8 cellular contexts compared by ENCODE assay signal in genomic region chr6:159691133-159691962, GRCh38. TPM values are rescaled to one million over a fixed set of nuclear protein-coding genes. Genes with fewer than 3 reads are reported as not detected.
DNase-seq lines count a peak whose midpoint lies in the region; TF ChIP-seq lines count a peak whose summit lies in the region.

No MANE protein-coding gene starts in this region.

- peaks cover 4% of the 10 kb centered on the region for H3F3A ChIP-seq in SK-N-SH (replicated peaks; ENCODE audit: insufficient read depth)

- H3K27me3 ChIP-seq in SK-N-SH (ENCODE audit: insufficient read depth) (no peaks in the 10 kb centered on the region), mononuclear cell (ENCODE audit: insufficient read depth, low read length) (no peaks in the 10 kb centered on the region), uterus (no peaks in the 10 kb centered on the region)

- peak in 1 of 2 donors; percentile 20 for TF ChIP-seq POLR2A in uterus (IDR thresholded peaks at IDR 0.05)

- peak overlapping the region; percentile 96 for H3K27ac Mint-ChIP-seq in activated CD4-positive, alpha-beta T cell treated with anti-CD3 and anti-CD28 coated beads, Interleukin-2, amount 10 ng/mL, durations not matched to agents 7 days and 5 days

- H3K27ac ChIP-seq in SK-N-SH (ENCODE audit: low read depth in 2 of 2, low read length in 1 of 2) (peak overlapping the region; percentile 33 to 48; a peak in 2 of 4 replicates), uterus (peak overlapping the region; percentile 95 to 97)

- no peaks in the 10 kb centered on the region for H3K9me2 ChIP-seq in SK-N-SH

- 14% methylated on average over 11 of the region's 11 CpGs for WGBS in SK-N-SH (ENCODE audit: low lambda C conversion rate)

- TF ChIP-seq CTCF in SK-N-SH (IDR thresholded peaks at IDR 0.05) (peak; percentile 87), uterus (IDR thresholded peaks at IDR 0.05) (peak; percentile 70 to 97 (median 89))

- H3K36me3 Mint-ChIP-seq in activated CD4-positive, alpha-beta T cell treated with anti-CD3 and anti-CD28 coated beads, Interleukin-2, amount 10 ng/mL, durations not matched to agents 7 days and 5 days (ENCODE audit: low read depth) = peaks cover 34% of the 10 kb centered on the region

- intact Hi-C loops in uterus (cut with DNase I; ENCODE audit: low total_unique reads) = loop anchor here (5.0 kb wide), 1 partner anchor 96 kb away; the partner anchor contains the start of gene TCP1

- peak overlapping the region; percentile 91 for H3K4me3 Mint-ChIP-seq in activated CD4-positive, alpha-beta T cell treated with anti-CD3 and anti-CD28 coated beads, Interleukin-2, amount 10 ng/mL, durations not matched to agents 7 days and 5 days

- POLR2A ChIA-PET in activated CD4-positive, alpha-beta T cell treated with anti-CD3 and anti-CD28 coated beads, Interleukin-2, amount 10 ng/mL, durations not matched to agents 7 days and 5 days (lab: Charles Lee) = no interaction called here
- POLR2A ChIA-PET in SK-N-SH (lab: Yijun Ruan, JAX) = no interaction called here

- H3K9me3 Mint-ChIP-seq in activated CD4-positive, alpha-beta T cell treated with anti-CD3 and anti-CD28 coated beads, Interleukin-2, amount 10 ng/mL, durations not matched to agents 7 days and 5 days = no peaks in the 10 kb centered on the region

- H3K27me3 Mint-ChIP-seq in activated CD4-positive, alpha-beta T cell treated with anti-CD3 and anti-CD28 coated beads, Interleukin-2, amount 10 ng/mL, durations not matched to agents 7 days and 5 days = no peaks in the 10 kb centered on the region

- peak; percentile 60 for DNase-seq in activated CD4-positive, alpha-beta T cell treated with anti-CD3 and anti-CD28 coated beads, Interleukin-2, amount 10 ng/mL, durations not matched to agents 7 days and 5 days
- DNase-seq in activated CD4-positive, alpha-beta T cell treated with anti-CD3 and anti-CD28 coated beads, Interleukin-2, amount 50 U/mL, for 4 hours = no peak
- DNase-seq in KBM-7 (peak; percentile 83), SK-N-SH (peak; percentile 51), uterus (peak in 1 of 2 donors; percentile 51), D341Med (ENCODE audit: low spot score) (no peak)
- peak; percentile 28 for DNase-seq in effector CD4-positive, alpha-beta T cell

- peaks cover 54% of the 10 kb centered on the region for H3K79me2 ChIP-seq in SK-N-SH (ENCODE audit: insufficient read depth)

- TF ChIP-seq RAD21 in SK-N-SH (IDR thresholded peaks at IDR 0.05; ENCODE audit: low read length) = peak; percentile 79

- H3K9ac ChIP-seq in SK-N-SH = peak overlapping the region; percentile 77; the same call in 1 of the 2 replicates

- H4K20me1 ChIP-seq in SK-N-SH (ENCODE audit: insufficient read depth) = no peaks in the 10 kb centered on the region; the same call in 1 of the 2 replicates

- H3K4me2 ChIP-seq in SK-N-SH = peak overlapping the region; percentile 97

- H3K4me1 ChIP-seq in SK-N-SH (ENCODE audit: control insufficient read depth in 1 of 2, insufficient read depth in 2 of 2, low read depth in 1 of 2, low read length in 1 of 2) = peaks cover 5 to 10% of the 10 kb centered on the region in 2 experiments; a peak in 3 of 4 replicates
- H3K4me1 ChIP-seq in mononuclear cell (ENCODE audit: insufficient read depth, low read length) = peaks cover 59% of the 10 kb centered on the region
- peaks cover 5 to 6% of the 10 kb centered on the region in 2 donors for H3K4me1 ChIP-seq in uterus

- H3K4me1 Mint-ChIP-seq in activated CD4-positive, alpha-beta T cell treated with anti-CD3 and anti-CD28 coated beads, Interleukin-2, amount 10 ng/mL, durations not matched to agents 7 days and 5 days = peaks cover 61% of the 10 kb centered on the region

- no peaks in the 10 kb centered on the region for H3K9me3 ChIP-seq in SK-N-SH
- no peaks in the 10 kb centered on the region for H3K9me3 ChIP-seq in mononuclear cell (ENCODE audit: low read depth, low read length)
- H3K9me3 ChIP-seq in uterus = no peaks in the 10 kb centered on the region

- in situ Hi-C loops in KBM-7 (cut with MboI; ENCODE audit: low pct_unique_long_range_greater_than_20kb, low sequenced_read_pairs) = no loop called here

- H3K4me3 ChIP-seq in SK-N-SH (ENCODE audit: low read depth in 2 of 2, low read length in 1 of 2) (peak overlapping the region; percentile 74 to 80; a peak in 3 of 4 replicates), mononuclear cell (ENCODE audit: low read length) (peak overlapping the region; percentile 74), uterus (peak overlapping the region; percentile 55 to 80)

- CTCF ChIA-PET in activated CD4-positive, alpha-beta T cell treated with anti-CD3 and anti-CD28 coated beads, Interleukin-2, amount 10 ng/mL, durations not matched to agents 7 days and 5 days (lab: Charles Lee) = interaction anchor here (0.6 to 3.9 kb wide), 7 partner anchors 10 to 289 kb away, joined by 3 to 27 read pairs (median 3); partner anchors contain the start of gene TCP1
- CTCF ChIA-PET in SK-N-SH (lab: Yijun Ruan, JAX) = interaction anchor here (0.6 to 4.4 kb wide), 31 partner anchors 8 to 542 kb away, joined by 3 to 24 read pairs (median 3); partner anchors contain the start of genes MRPL18, TCP1 and WTAP

- TF ChIP-seq EP300 in SK-N-SH (IDR thresholded peaks at IDR 0.05; ENCODE audit: borderline replicate concordance in 1 of 2, low read depth in 1 of 2, low read length in 1 of 2) = no peak

- H2AFZ ChIP-seq in SK-N-SH (ENCODE audit: low read depth) = 0 out of 2 replicates have a peak overlapping the region, but pooled peaks have one; percentile 69

- H3K36me3 ChIP-seq in SK-N-SH (replicated peaks in 1 of 2; ENCODE audit: control insufficient read depth in 1 of 2, insufficient read depth in 2 of 2, low read length in 1 of 2) = peaks cover 4 to 10% of the 10 kb centered on the region in 2 experiments
- H3K36me3 ChIP-seq in uterus = no peaks in the 10 kb centered on the region

TF ChIP-seq in SK-N-SH, 30 proteins besides CTCF, POLR2A, EP300 and RAD21:
- TF ChIP-seq GABPA (IDR thresholded peaks at IDR 0.05; ENCODE audit: low read depth) (no peak), SMC3 (IDR thresholded peaks at IDR 0.05; ENCODE audit: low read depth, low read length) (peak; percentile 49)

RNA-seq across cellular contexts. Expression of gene SOD2, which starts 1.7 kb away (rescaled TPM):
- total RNA-seq in activated CD4-positive, alpha-beta T cell treated with anti-CD3 and anti-CD28 coated beads, Interleukin-2, amount 10 ng/mL, durations not matched to agents 7 days and 5 days = 10 to 100 TPM; 62.9 to 64.0 TPM
- polyA plus RNA-seq in SK-N-SH (2012; rRNA removed) = 26.8 and 29.0 TPM in 2 replicates
- polyA plus RNA-seq in SK-N-SH (2012; cell fraction: cytosol; rRNA removed) = 47.2 and 55.1 TPM in 2 replicates
- 21.7 and 30.3 TPM in 2 replicates for polyA plus RNA-seq in SK-N-SH (2012; cell fraction: nucleus; rRNA removed)
- 932 TPM for total RNA-seq in mononuclear cell
- total RNA-seq in uterus = 100 to 1,000 TPM in 3 of 4 donors, 10 to 100 TPM in 1; 34.1 to 305 (median 208) TPM

RNA-seq across cellular contexts. Expression of gene WTAP, which starts 36.0 kb away (rescaled TPM):
- total RNA-seq in activated CD4-positive, alpha-beta T cell treated with anti-CD3 and anti-CD28 coated beads, Interleukin-2, amount 10 ng/mL, durations not matched to agents 7 days and 5 days = 100 to 1,000 TPM; 120 to 131 TPM
- 12.8 and 14.0 TPM in 2 replicates for polyA plus RNA-seq in SK-N-SH (2012; rRNA removed)
- polyA plus RNA-seq in SK-N-SH (2012; cell fraction: cytosol; rRNA removed) = 18.5 and 25.9 TPM in 2 replicates
- 14.7 and 20.3 TPM in 2 replicates for polyA plus RNA-seq in SK-N-SH (2012; cell fraction: nucleus; rRNA removed)
- total RNA-seq in mononuclear cell (267 TPM), uterus (100 to 1,000 TPM in 2 of 4 donors, 10 to 100 TPM in 2; 33.3 to 139 (median 95.9) TPM)

Comparison
In these comparisons a context has a peak if more than half of its experiments do, and no peak if none do; other contexts are left out.
1. DNase-seq: peak in activated CD4-positive, alpha-beta T cell treated with anti-CD3 and anti-CD28 coated beads, Interleukin-2, amount 10 ng/mL, durations not matched to agents 7 days and 5 days (single experiment), KBM-7 (single experiment), SK-N-SH (single experiment) and effector CD4-positive, alpha-beta T cell (single experiment); none in activated CD4-positive, alpha-beta T cell treated with anti-CD3 and anti-CD28 coated beads, Interleukin-2, amount 50 U/mL, for 4 hours (0 of 2) and D341Med (single experiment).
2. Peak in every context shown above with its lines, with median percentiles within 50 percentile points of each other: H3K4me3 ChIP-seq.